In the genomic region with DNA sequence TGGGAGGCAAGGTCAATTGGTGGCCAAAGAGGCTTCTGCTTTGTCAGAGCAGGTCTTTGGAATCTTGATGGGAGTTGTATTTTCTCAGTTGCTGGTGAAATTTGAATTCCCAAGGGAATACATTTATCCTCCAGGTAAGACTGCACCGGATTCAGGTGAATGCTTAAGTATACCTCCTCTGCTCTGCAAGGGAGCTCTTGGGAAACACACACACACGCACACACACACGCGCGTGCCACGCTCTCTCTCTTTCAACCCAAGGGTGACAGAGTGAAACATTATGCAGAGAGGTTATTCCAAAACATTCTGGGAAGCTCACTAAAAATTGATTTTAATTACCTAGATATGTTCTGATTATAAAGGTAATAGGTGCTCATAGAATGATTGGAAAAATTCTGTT, we compare ENCODE assay signal across 1 cellular context.
TF ChIP-seq lines count a peak whose summit lies in the region.

No MANE protein-coding gene starts in this region.

TF ChIP-seq in GM23338, 12 proteins besides CTCF, POLR2A, EP300 and RAD21 (continued from another document):
- TF ChIP-seq, protein P1, sequence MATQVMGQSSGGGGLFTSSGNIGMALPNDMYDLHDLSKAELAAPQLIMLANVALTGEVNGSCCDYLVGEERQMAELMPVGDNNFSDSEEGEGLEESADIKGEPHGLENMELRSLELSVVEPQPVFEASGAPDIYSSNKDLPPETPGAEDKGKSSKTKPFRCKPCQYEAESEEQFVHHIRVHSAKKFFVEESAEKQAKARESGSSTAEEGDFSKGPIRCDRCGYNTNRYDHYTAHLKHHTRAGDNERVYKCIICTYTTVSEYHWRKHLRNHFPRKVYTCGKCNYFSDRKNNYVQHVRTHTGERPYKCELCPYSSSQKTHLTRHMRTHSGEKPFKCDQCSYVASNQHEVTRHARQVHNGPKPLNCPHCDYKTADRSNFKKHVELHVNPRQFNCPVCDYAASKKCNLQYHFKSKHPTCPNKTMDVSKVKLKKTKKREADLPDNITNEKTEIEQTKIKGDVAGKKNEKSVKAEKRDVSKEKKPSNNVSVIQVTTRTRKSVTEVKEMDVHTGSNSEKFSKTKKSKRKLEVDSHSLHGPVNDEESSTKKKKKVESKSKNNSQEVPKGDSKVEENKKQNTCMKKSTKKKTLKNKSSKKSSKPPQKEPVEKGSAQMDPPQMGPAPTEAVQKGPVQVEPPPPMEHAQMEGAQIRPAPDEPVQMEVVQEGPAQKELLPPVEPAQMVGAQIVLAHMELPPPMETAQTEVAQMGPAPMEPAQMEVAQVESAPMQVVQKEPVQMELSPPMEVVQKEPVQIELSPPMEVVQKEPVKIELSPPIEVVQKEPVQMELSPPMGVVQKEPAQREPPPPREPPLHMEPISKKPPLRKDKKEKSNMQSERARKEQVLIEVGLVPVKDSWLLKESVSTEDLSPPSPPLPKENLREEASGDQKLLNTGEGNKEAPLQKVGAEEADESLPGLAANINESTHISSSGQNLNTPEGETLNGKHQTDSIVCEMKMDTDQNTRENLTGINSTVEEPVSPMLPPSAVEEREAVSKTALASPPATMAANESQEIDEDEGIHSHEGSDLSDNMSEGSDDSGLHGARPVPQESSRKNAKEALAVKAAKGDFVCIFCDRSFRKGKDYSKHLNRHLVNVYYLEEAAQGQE (IDR thresholded peaks at IDR 0.05; ENCODE audit: unreplicated experiment), result no peak
- no peak for TF ChIP-seq NANOG (IDR thresholded peaks at IDR 0.05; ENCODE audit: borderline replicate concordance)
- TF ChIP-seq ZNF331 (CRISPR knock-in tag; IDR thresholded peaks at IDR 0.05; ENCODE audit: low read depth), result no peak
- TF ChIP-seq, protein P2, sequence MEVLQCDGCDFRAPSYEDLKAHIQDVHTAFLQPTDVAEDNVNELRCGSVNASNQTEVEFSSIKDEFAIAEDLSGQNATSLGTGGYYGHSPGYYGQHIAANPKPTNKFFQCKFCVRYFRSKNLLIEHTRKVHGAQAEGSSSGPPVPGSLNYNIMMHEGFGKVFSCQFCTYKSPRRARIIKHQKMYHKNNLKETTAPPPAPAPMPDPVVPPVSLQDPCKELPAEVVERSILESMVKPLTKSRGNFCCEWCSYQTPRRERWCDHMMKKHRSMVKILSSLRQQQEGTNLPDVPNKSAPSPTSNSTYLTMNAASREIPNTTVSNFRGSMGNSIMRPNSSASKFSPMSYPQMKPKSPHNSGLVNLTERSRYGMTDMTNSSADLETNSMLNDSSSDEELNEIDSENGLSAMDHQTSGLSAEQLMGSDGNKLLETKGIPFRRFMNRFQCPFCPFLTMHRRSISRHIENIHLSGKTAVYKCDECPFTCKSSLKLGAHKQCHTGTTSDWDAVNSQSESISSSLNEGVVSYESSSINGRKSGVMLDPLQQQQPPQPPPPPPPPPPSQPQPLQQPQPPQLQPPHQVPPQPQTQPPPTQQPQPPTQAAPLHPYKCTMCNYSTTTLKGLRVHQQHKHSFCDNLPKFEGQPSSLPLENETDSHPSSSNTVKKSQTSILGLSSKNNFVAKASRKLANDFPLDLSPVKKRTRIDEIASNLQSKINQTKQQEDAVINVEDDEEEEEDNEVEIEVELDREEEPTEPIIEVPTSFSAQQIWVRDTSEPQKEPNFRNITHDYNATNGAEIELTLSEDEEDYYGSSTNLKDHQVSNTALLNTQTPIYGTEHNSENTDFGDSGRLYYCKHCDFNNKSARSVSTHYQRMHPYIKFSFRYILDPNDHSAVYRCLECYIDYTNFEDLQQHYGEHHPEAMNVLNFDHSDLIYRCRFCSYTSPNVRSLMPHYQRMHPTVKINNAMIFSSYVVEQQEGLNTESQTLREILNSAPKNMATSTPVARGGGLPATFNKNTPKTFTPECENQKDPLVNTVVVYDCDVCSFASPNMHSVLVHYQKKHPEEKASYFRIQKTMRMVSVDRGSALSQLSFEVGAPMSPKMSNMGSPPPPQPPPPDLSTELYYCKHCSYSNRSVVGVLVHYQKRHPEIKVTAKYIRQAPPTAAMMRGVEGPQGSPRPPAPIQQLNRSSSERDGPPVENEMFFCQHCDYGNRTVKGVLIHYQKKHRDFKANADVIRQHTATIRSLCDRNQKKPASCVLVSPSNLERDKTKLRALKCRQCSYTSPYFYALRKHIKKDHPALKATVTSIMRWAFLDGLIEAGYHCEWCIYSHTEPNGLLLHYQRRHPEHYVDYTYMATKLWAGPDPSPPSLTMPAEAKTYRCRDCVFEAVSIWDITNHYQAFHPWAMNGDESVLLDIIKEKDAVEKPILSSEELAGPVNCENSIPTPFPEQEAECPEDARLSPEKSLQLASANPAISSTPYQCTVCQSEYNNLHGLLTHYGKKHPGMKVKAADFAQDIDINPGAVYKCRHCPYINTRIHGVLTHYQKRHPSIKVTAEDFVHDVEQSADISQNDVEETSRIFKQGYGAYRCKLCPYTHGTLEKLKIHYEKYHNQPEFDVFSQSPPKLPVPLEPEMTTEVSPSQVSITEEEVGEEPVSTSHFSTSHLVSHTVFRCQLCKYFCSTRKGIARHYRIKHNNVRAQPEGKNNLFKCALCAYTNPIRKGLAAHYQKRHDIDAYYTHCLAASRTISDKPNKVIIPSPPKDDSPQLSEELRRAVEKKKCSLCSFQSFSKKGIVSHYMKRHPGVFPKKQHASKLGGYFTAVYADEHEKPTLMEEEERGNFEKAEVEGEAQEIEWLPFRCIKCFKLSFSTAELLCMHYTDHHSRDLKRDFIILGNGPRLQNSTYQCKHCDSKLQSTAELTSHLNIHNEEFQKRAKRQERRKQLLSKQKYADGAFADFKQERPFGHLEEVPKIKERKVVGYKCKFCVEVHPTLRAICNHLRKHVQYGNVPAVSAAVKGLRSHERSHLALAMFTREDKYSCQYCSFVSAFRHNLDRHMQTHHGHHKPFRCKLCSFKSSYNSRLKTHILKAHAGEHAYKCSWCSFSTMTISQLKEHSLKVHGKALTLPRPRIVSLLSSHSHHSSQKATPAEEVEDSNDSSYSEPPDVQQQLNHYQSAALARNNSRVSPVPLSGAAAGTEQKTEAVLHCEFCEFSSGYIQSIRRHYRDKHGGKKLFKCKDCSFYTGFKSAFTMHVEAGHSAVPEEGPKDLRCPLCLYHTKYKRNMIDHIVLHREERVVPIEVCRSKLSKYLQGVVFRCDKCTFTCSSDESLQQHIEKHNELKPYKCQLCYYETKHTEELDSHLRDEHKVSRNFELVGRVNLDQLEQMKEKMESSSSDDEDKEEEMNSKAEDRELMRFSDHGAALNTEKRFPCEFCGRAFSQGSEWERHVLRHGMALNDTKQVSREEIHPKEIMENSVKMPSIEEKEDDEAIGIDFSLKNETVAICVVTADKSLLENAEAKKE (CRISPR knock-in tag; IDR thresholded peaks at IDR 0.05), result no peak
- TF ChIP-seq, protein P3, sequence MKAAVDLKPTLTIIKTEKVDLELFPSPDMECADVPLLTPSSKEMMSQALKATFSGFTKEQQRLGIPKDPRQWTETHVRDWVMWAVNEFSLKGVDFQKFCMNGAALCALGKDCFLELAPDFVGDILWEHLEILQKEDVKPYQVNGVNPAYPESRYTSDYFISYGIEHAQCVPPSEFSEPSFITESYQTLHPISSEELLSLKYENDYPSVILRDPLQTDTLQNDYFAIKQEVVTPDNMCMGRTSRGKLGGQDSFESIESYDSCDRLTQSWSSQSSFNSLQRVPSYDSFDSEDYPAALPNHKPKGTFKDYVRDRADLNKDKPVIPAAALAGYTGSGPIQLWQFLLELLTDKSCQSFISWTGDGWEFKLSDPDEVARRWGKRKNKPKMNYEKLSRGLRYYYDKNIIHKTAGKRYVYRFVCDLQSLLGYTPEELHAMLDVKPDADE (IDR thresholded peaks at IDR 0.05), result no peak
- TF ChIP-seq ZNF114 (CRISPR knock-in tag; IDR thresholded peaks at IDR 0.05), result no peak
- no peak for TF ChIP-seq CREB1 (CRISPR knock-in tag; IDR thresholded peaks at IDR 0.05; ENCODE audit: low read depth)
- TF ChIP-seq STAT1 (IDR thresholded peaks at IDR 0.05; ENCODE audit: unreplicated experiment), result no peak
